ENCODE assay signal across 8 cellular contexts in the genomic region with DNA sequence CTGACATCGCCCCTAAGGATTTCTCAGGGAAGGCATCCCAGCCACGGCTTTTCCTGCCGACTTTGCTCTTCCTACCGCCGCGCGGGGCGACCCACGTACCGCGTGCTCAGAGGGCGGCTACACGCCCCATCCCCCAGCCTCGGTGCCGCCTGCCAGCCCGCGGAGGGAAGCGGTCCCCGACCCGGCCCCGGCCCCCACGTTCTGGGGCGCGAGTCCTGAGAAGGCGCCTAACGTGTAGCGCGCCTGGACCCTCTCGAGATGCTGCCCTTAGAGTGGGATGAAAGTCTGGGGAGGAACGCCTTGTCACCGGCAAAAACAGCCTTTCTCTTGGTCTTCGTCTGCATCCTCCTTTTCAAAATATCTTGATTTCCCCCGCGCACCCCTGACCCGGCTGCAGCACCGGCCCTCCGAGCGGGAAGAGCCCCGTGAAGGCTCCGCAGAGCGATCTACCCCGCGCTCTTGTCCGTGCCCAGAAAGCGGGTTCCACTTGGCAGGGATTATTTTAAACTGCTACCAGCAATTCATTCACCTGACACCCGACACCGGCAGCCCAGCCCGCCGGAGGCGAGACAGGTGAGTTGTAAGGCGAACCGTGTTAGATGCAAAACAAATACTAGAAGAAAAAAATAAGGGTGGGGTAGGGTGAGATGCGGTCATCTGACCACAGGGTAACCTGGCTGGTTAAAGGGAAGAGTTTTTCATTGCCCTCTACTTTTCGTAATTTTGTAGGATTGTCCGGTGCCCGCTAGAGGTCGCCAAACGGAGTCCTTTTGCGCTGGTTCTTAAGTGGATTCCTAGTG. TPM values are rescaled to one million over a fixed set of nuclear protein-coding genes. Genes with fewer than 3 reads are reported as not detected.
DNase-seq lines count a peak whose midpoint lies in the region; ATAC-seq and TF ChIP-seq lines count a peak whose summit lies in the region.

No MANE protein-coding gene starts in this region.

- peak; percentile 71 for ATAC-seq in HG02642 (IDR thresholded peaks at IDR 0.05; ENCODE audit: poor library complexity, unreplicated experiment)
- ATAC-seq in right cardiac atrium: peak; percentile 61 to 72

- no peaks in the 10 kb centered on the region for H3K9me3 ChIP-seq in right cardiac atrium (ENCODE audit: control insufficient read depth, low read length)
- H3K9me3 ChIP-seq in uterus: no peaks in the 10 kb centered on the region

- H3K27ac ChIP-seq in right cardiac atrium (ENCODE audit: low read length) (no peak overlapping the region), uterus (peak overlapping the region; percentile 68 to 71)

- DNase-seq in GM10266 (ENCODE audit: extremely low spot score) (peak; percentile 85), NCI-H1417 (lab: John Stamatoyannopoulos, UW) (peak; percentile 87 to 96 (median 94)), T follicular helper cell (ENCODE audit: low read depth) (peak; percentile 43), amniotic epithelial cell (ENCODE audit: low read depth) (peak; percentile 70), right cardiac atrium (peak; percentile 61 to 78 (median 72)), putamen (ENCODE audit: low spot score) (peak; percentile 60), uterus (peak; percentile 64 to 70)

- H3K27me3 ChIP-seq in right cardiac atrium (ENCODE audit: control insufficient read depth, insufficient read depth) (no peaks in the 10 kb centered on the region), uterus (peaks cover 0 to 11% of the 10 kb centered on the region in 2 donors)

- peak; percentile 84 for TF ChIP-seq CTCF in GM10266 (IDR thresholded peaks at IDR 0.05; ENCODE audit: control insufficient read depth, insufficient read depth, low read depth, missing control alignments)
- peak; percentile 73 to 93 (median 82) for TF ChIP-seq CTCF in uterus (IDR thresholded peaks at IDR 0.05)

- H3K36me3 ChIP-seq in uterus: no peaks in the 10 kb centered on the region

- H3K4me3 ChIP-seq in right cardiac atrium (ENCODE audit: low read length) (peak overlapping the region; percentile 63), uterus (peak overlapping the region; percentile 24 to 55)

- TF ChIP-seq POLR2A in uterus (IDR thresholded peaks at IDR 0.05): no peak

- WGBS in right cardiac atrium: under 1% methylated on average over 59 of the region's 59 CpGs

- H3K4me1 ChIP-seq in right cardiac atrium (ENCODE audit: control insufficient read depth, insufficient read depth, low read length): peaks cover 3% of the 10 kb centered on the region
- H3K4me1 ChIP-seq in uterus: peaks cover 0 to 5% of the 10 kb centered on the region in 2 donors

- intact Hi-C loops in right cardiac atrium (cut with DNase I) (loop anchor here (5.0 to 10.0 kb wide), 2 partner anchors 168 to 170 kb away; no protein-coding TSS in a partner anchor), uterus (cut with DNase I; ENCODE audit: low total_unique reads) (no loop called here)

RNA-seq across cellular contexts. Expression of gene KCNG3, which starts 0.9 kb away (rescaled TPM):
- not detected for total RNA-seq in right cardiac atrium
- polyA plus RNA-seq in right cardiac atrium: not detected
- under 1 TPM in 3 of 4 donors, not detected in 1; 0.26 to 0.41 (median 0.40) TPM for total RNA-seq in uterus

Comparison
In these comparisons a context has a peak if more than half of its experiments do, and no peak if none do; other contexts are left out.
1. DNase-seq: peak in every context shown above with its lines; median percentile 94 in NCI-H1417; 85 in GM10266; 72 in right cardiac atrium; 70 in amniotic epithelial cell; 67 in uterus; 60 in putamen; 43 in T follicular helper cell.